24 cellular contexts compared by ENCODE assay signal in the genomic region with DNA sequence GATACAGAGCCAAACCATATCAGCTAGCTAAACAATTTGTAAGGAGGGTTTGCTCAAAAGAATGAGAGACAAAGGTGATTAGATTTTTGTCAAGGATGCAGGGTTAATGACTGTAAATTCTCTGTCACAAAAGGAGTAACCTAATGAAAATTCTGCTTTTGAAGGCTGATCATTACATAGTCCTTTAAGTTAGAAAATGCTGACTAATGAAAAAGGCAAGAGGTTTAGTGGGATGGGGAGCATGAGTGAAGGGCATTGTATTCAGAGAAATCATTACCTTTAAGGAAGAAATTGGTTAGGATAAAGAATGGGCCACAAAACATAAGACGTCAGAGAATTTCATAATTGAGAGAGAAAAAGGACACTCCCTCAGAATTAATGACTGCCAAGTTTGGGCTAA.
DNase-seq lines count a peak whose midpoint lies in the region; ATAC-seq, FAIRE-seq and TF ChIP-seq lines count a peak whose summit lies in the region.
"Had no signal": no experiment of that assay in that cellular context is flagged by ENCODE, and none has a peak within 500 bp of the region (broad histone marks: within the 10 kb centered on the region; RNA-seq: fewer than 3 reads in every experiment).

No MANE protein-coding gene starts in this region.

- H4K20me1 ChIP-seq in GM23338 (replicated peaks; ENCODE audit: insufficient read depth) (no peaks in the 10 kb centered on the region), K562 (replicated peaks; ENCODE audit: control insufficient read depth, insufficient read depth, low read length) (no peaks in the 10 kb centered on the region)
- H4K20me1 ChIP-seq: BLaER1 treated with 17β-estradiol and CSF1 and Interleukin-3, amounts not matched to agents 10 nM and 100 nM had no signal

- DNase-seq in A549 (ENCODE audit: low read depth in 1 of 2, low spot score in 1 of 2) (no peak), GM23338 (ENCODE audit: low spot score) (no peak), K562 (ENCODE audit: extremely low read depth in 1 of 4, low spot score in 3 of 4) (no peak), endodermal cell (no peak), hypothalamus (lab: John Stamatoyannopoulos, UW) (no peak), breast epithelium (ENCODE audit: low spot score in 2 of 2) (no peak), coronary artery (ENCODE audit: low spot score) (no peak), kidney tubule cell (ENCODE audit: low spot score) (no peak)
- DNase-seq: 8988T; AML-193; Caco-2; Calu3; CD4-positive, alpha-beta T cell; CD8-positive, alpha-beta T cell; DMS79 treated with DMSO at 0.1 percent for 48 hours; GF-D8 had no signal

- no peak for TF ChIP-seq EP300 in A549 (IDR thresholded peaks at IDR 0.05)
- TF ChIP-seq EP300 in K562 (IDR thresholded peaks at IDR 0.05; ENCODE audit: low read length), result no peak

- 0 out of 2 replicates have a peak, but pooled peaks cover 5% of the 10 kb centered on the region for H3K9me2 ChIP-seq in GM23338 (ENCODE audit: insufficient read depth)

- H3K4me1 ChIP-seq in A549 (no peaks in the 10 kb centered on the region), GM23338 (ENCODE audit: insufficient read depth) (no peaks in the 10 kb centered on the region; the same call in 1 of the 2 replicates), K562 (replicated peaks in 1 of 2; ENCODE audit: control insufficient read depth in 2 of 2, insufficient read depth in 2 of 2, low read length in 2 of 2) (no peaks in the 10 kb centered on the region), endodermal cell (ENCODE audit: control insufficient read depth, insufficient read depth, low read length) (peaks cover 2% of the 10 kb centered on the region), breast epithelium (no peaks in the 10 kb centered on the region)
- H3K4me1 ChIP-seq: BLaER1 treated with 17β-estradiol and CSF1 and Interleukin-3, amounts not matched to agents 10 nM and 100 nM; Caco-2 had no signal

- TF ChIP-seq POLR2A in A549 (IDR thresholded peaks at IDR 0.05; ENCODE audit: low read length), result no peak
- TF ChIP-seq POLR2A in K562 (conservative IDR thresholded peaks at IDR 0.05), result no peak
- no peak for TF ChIP-seq POLR2A in breast epithelium (IDR thresholded peaks at IDR 0.05)

- H3K27me3 ChIP-seq in GM23338 (ENCODE audit: insufficient read depth), result no peaks in the 10 kb centered on the region
- H3K27me3 ChIP-seq in K562 (ENCODE audit: control insufficient read depth in 2 of 2, insufficient read depth in 2 of 2, low read length in 2 of 2), result no peaks in the 10 kb centered on the region
- H3K27me3 ChIP-seq in endodermal cell (ENCODE audit: control insufficient read depth, insufficient read depth, low read length, poor library complexity, severe bottlenecking), result no peaks in the 10 kb centered on the region
- no peaks in the 10 kb centered on the region for H3K27me3 ChIP-seq in breast epithelium
- H3K27me3 ChIP-seq: BLaER1 treated with 17β-estradiol and CSF1 and Interleukin-3, amounts not matched to agents 10 nM and 100 nM had no signal

- H3K9ac ChIP-seq in K562 (ENCODE audit: insufficient read depth in 1 of 2, low read depth in 2 of 2, low read length in 2 of 2) (no peak overlapping the region), endodermal cell (ENCODE audit: extremely low read depth, low read length, poor library complexity, severe bottlenecking) (no peak overlapping the region)
- H3K9ac ChIP-seq: BLaER1 treated with 17β-estradiol and CSF1 and Interleukin-3, amounts not matched to agents 10 nM and 100 nM had no signal

- H3K9me3 Mint-ChIP-seq in GM23338 (no peaks in the 10 kb centered on the region), endodermal cell (no peaks in the 10 kb centered on the region)
- H3K9me3 Mint-ChIP-seq: CD4-positive, alpha-beta T cell; CD8-positive, alpha-beta T cell had no signal

- no peaks in the 10 kb centered on the region for H3K79me2 ChIP-seq in GM23338 (replicated peaks; ENCODE audit: insufficient read depth)
- no peaks in the 10 kb centered on the region for H3K79me2 ChIP-seq in K562 (ENCODE audit: control insufficient read depth, insufficient read depth, low read length)

- no peak overlapping the region for H3K4me2 ChIP-seq in A549
- no peak overlapping the region for H3K4me2 ChIP-seq in GM23338
- H3K4me2 ChIP-seq in K562 (ENCODE audit: insufficient read depth, low read length), result no peak overlapping the region
- H3K4me2 ChIP-seq: BLaER1 treated with 17β-estradiol and CSF1 and Interleukin-3, amounts not matched to agents 10 nM and 100 nM had no signal

- H3K4me3 Mint-ChIP-seq in GM23338 (no peak overlapping the region), endodermal cell (no peak overlapping the region)
- H3K4me3 Mint-ChIP-seq: B cell; CD4-positive, alpha-beta T cell; CD8-positive, alpha-beta T cell had no signal

- H3K27ac Mint-ChIP-seq in GM23338 (no peak overlapping the region; the same call in 1 of the 2 replicates), endodermal cell (no peak overlapping the region)
- H3K27ac Mint-ChIP-seq: B cell; CD4-positive, alpha-beta T cell; CD8-positive, alpha-beta T cell had no signal

- no peak overlapping the region for H3K4me3 ChIP-seq in A549
- no peak overlapping the region for H3K4me3 ChIP-seq in GM23338
- H3K4me3 ChIP-seq in K562, result no peak overlapping the region
- H3K4me3 ChIP-seq in endodermal cell (ENCODE audit: low read length), result peak overlapping the region; percentile 28
- H3K4me3 ChIP-seq in breast epithelium, result no peak overlapping the region
- H3K4me3 ChIP-seq in coronary artery, result no peak overlapping the region
- H3K4me3 ChIP-seq: BLaER1 treated with 17β-estradiol and CSF1 and Interleukin-3, amounts not matched to agents 10 nM and 100 nM had no signal

- CTCF ChIA-PET in A549 (lab: Yijun Ruan, JAX), result no interaction called here
- CTCF ChIA-PET in K562 (lab: Yijun Ruan, JAX; ENCODE audit: low intra/inter-chr PET ratio), result no interaction called here

- no peaks in the 10 kb centered on the region for H3F3A ChIP-seq in GM23338 (replicated peaks; ENCODE audit: low read depth)

- ATAC-seq in A549 (no peak), GM23338 (no peak), K562 (no peak)
- ATAC-seq: CD8-positive, alpha-beta T cell had no signal

- no peaks in the 10 kb centered on the region for H3K27me3 Mint-ChIP-seq in GM23338 (ENCODE audit: insufficient read depth, low read depth, poor library complexity)
- no peaks in the 10 kb centered on the region for H3K27me3 Mint-ChIP-seq in endodermal cell (ENCODE audit: insufficient read depth)
- H3K27me3 Mint-ChIP-seq: B cell; CD4-positive, alpha-beta T cell had no signal

- no peaks in the 10 kb centered on the region for H3K9me3 ChIP-seq in A549
- H3K9me3 ChIP-seq in K562 (replicated peaks; ENCODE audit: control insufficient read depth, insufficient read depth, low read depth, low read length), result no peaks in the 10 kb centered on the region
- H3K9me3 ChIP-seq in endodermal cell (ENCODE audit: control insufficient read depth, low read length), result no peaks in the 10 kb centered on the region
- no peaks in the 10 kb centered on the region for H3K9me3 ChIP-seq in breast epithelium
- H3K9me3 ChIP-seq: BLaER1 treated with 17β-estradiol and CSF1 and Interleukin-3, amounts not matched to agents 10 nM and 100 nM; Caco-2 had no signal

- H3K27ac ChIP-seq in A549 (no peak overlapping the region), GM23338 (ENCODE audit: low read depth) (no peak overlapping the region), K562 (ENCODE audit: extremely low read depth, low read depth, low read length) (no peak overlapping the region), endodermal cell (ENCODE audit: low read depth, low read length) (no peak overlapping the region), breast epithelium (no peak overlapping the region), coronary artery (no peak overlapping the region)
- H3K27ac ChIP-seq: BLaER1 treated with 17β-estradiol and CSF1 and Interleukin-3, amounts not matched to agents 10 nM and 100 nM; C4-2B had no signal

- TF ChIP-seq RAD21 in A549 (conservative IDR thresholded peaks at IDR 0.05 in 1 of 2, IDR thresholded peaks at IDR 0.05 in 1 of 2) (no peak), K562 (CRISPR knock-in tag; conservative IDR thresholded peaks at IDR 0.05 in 1 of 2, IDR thresholded peaks at IDR 0.05 in 1 of 2) (no peak)

- in situ Hi-C loops in K562 (cut with MboI), result no loop called here

- TF ChIP-seq CTCF in A549 (IDR thresholded peaks at IDR 0.05) (no peak), GM23338 (conservative IDR thresholded peaks at IDR 0.05; ENCODE audit: low read depth in 2 of 2) (no peak), K562 (IDR thresholded peaks at IDR 0.05 in 2 of 3, conservative IDR thresholded peaks at IDR 0.05 in 1 of 3; ENCODE audit: insufficient read depth in 2 of 3, low read depth in 1 of 3, low read length in 3 of 3) (no peak), endodermal cell (conservative IDR thresholded peaks at IDR 0.05) (no peak), breast epithelium (IDR thresholded peaks at IDR 0.05) (no peak), coronary artery (IDR thresholded peaks at IDR 0.05) (no peak)

- no peaks in the 10 kb centered on the region for H3K36me3 Mint-ChIP-seq in GM23338 (ENCODE audit: low read depth)
- H3K36me3 Mint-ChIP-seq in endodermal cell (ENCODE audit: low read depth), result no peaks in the 10 kb centered on the region
- H3K36me3 Mint-ChIP-seq: CD8-positive, alpha-beta T cell had no signal

- WGBS in A549 (ENCODE audit: missing lambda C conversion rate), result 94% methylated on average over 1 of the region's 1 CpG
- WGBS in K562 (ENCODE audit: insufficient coverage, low coverage, missing lambda C conversion rate), result 0% methylated on average over 1 of the region's 1 CpG
- WGBS in endodermal cell (ENCODE audit: insufficient coverage in 1 of 2, insufficient read length in 1 of 2), 2 experiments, result 67 to 88% methylated on average over 1 of the region's 1 CpG

- H3K4me1 Mint-ChIP-seq in GM23338, result peaks cover 9% of the 10 kb centered on the region; the same call in 2 of the 3 replicates
- H3K4me1 Mint-ChIP-seq in endodermal cell, result peaks cover 25% of the 10 kb centered on the region
- H3K4me1 Mint-ChIP-seq: B cell had no signal

- FAIRE-seq in A549 (lab: Jason Lieb, UNC) (no peak), K562 (lab: Jason Lieb, UNC) (no peak)
- FAIRE-seq: A204.1, D721Med, G401.6, GM12891, GM19239 had no signal

- H2AFZ ChIP-seq in GM23338, result peak overlapping the region; percentile 61; the same call in 1 of the 2 replicates
- no peak overlapping the region for H2AFZ ChIP-seq in K562 (ENCODE audit: low read depth, low read length)

- no peaks in the 10 kb centered on the region for H3K9me1 ChIP-seq in K562 (ENCODE audit: control insufficient read depth, insufficient read depth, low read length)

- BruUV-seq in K562 (replicated peaks; lab: Mats Ljungman, UMichigan), result no TSS peak

- intact Hi-C loops in K562 (cut with micrococcal nuclease) (no loop called here), breast epithelium (cut with DNase I; ENCODE audit: low total_unique reads) (no loop called here)

- H3K36me3 ChIP-seq in GM23338 (ENCODE audit: insufficient read depth) (no peaks in the 10 kb centered on the region), K562 (ENCODE audit: control insufficient read depth, insufficient read depth, low read length) (no peaks in the 10 kb centered on the region), endodermal cell (ENCODE audit: control insufficient read depth, insufficient read depth, low read length) (no peaks in the 10 kb centered on the region), breast epithelium (no peaks in the 10 kb centered on the region)
- H3K36me3 ChIP-seq: BLaER1 treated with 17β-estradiol and CSF1 and Interleukin-3, amounts not matched to agents 10 nM and 100 nM had no signal

- POLR2A ChIA-PET in A549 (lab: Yijun Ruan, JAX), result no interaction called here
- POLR2A ChIA-PET in K562 (lab: Yijun Ruan, JAX), result no interaction called here
